In genomic region chr2:12755384-12755783, GRCh38 we compare ENCODE assay signal across 27 cellular contexts.
"Had no signal": no experiment of that assay in that cellular context is flagged by ENCODE, and none has a peak within 500 bp of the region (broad histone marks: within the 10 kb centered on the region; RNA-seq: fewer than 3 reads in every experiment).

No MANE protein-coding gene starts in this region.

- H3K4me3 Mint-ChIP-seq: immature natural killer cell; naive thymus-derived CD8-positive, alpha-beta T cell; nephron; neural crest cell; stimulated activated effector memory CD8-positive, alpha-beta T cell treated with anti-CD3 and anti-CD28 coated beads, Interleukin-12 subunit alpha, Interleukin-12 subunit beta, amount 100 ng/mL, for 72 hours; stimulated activated naive CD8-positive, alpha-beta T cell treated with anti-CD3 and anti-CD28 coated beads, Interleukin-15, Interleukin-2, amounts not matched to agents 100 ng/mL and 50 ng/mL, for 24 hours; type B pancreatic cell had no signal

- H3K4me1 ChIP-seq: pancreas, psoas muscle, right lobe of liver, tibial artery, uterus had no signal

- H3K27me3 Mint-ChIP-seq: type B pancreatic cell had no signal

- H3K27ac ChIP-seq: left lung, pancreas, right lobe of liver, suprapubic skin, thoracic aorta, tibial artery, uterus had no signal

- ATAC-seq: left colon; left lung; mucosa of descending colon; naive thymus-derived CD8-positive, alpha-beta T cell; pancreas; psoas muscle; stimulated activated effector memory CD8-positive, alpha-beta T cell treated with anti-CD3 and anti-CD28 coated beads, Interleukin-12 subunit alpha, Interleukin-12 subunit beta, amount 100 ng/mL, for 72 hours had no signal

- H3K4me1 Mint-ChIP-seq: immature natural killer cell, neural crest cell had no signal

- DNase-seq: head of caudate nucleus; hippocampal formation; immature natural killer cell; kidney; left colon; left lung; midbrain; mucosa of descending colon; naive thymus-derived CD8-positive, alpha-beta T cell; nucleus accumbens; pancreas; psoas muscle; right lobe of liver; stimulated activated CD4-positive, alpha-beta T cell treated with anti-CD3 and anti-CD28 coated beads, Interleukin-1b, Interleukin-23, amount 100 ng/mL, for 48 hours; stimulated activated CD4-positive, alpha-beta T cell treated with anti-CD3 and anti-CD28 coated beads, Interleukin-4, amount 100 ng/mL, for 24 hours; stimulated activated naive CD4-positive, alpha-beta T cell; tibial artery; uterus had no signal

- H3K4me2 ChIP-seq: smooth muscle cell had no signal

- H3K36me3 ChIP-seq: left lung, pancreas, right lobe of liver, suprapubic skin, thoracic aorta, tibial artery, uterus had no signal

- H3K9me3 Mint-ChIP-seq: immature natural killer cell; naive thymus-derived CD8-positive, alpha-beta T cell; nephron; neural crest cell; stimulated activated effector memory CD8-positive, alpha-beta T cell treated with anti-CD3 and anti-CD28 coated beads, Interleukin-12 subunit alpha, Interleukin-12 subunit beta, amount 100 ng/mL, for 72 hours; stimulated activated naive CD8-positive, alpha-beta T cell treated with anti-CD3 and anti-CD28 coated beads, Interleukin-15, Interleukin-2, amounts not matched to agents 100 ng/mL and 50 ng/mL, for 24 hours had no signal

- H3K4me3 ChIP-seq: left lung, lung, mucosa of descending colon, pancreas, psoas muscle, right lobe of liver, smooth muscle cell, suprapubic skin, thoracic aorta, tibial artery, uterus had no signal

- H3K9me3 ChIP-seq: left lung, mucosa of descending colon, pancreas, psoas muscle, right lobe of liver, suprapubic skin, thoracic aorta, tibial artery, uterus had no signal

- H3K36me3 Mint-ChIP-seq: naive thymus-derived CD8-positive, alpha-beta T cell; stimulated activated effector memory CD8-positive, alpha-beta T cell treated with anti-CD3 and anti-CD28 coated beads, Interleukin-12 subunit alpha, Interleukin-12 subunit beta, amount 100 ng/mL, for 72 hours; type B pancreatic cell had no signal

- H3K27me3 ChIP-seq: left lung, pancreas, right lobe of liver, suprapubic skin, tibial artery, uterus had no signal

- H3K27ac Mint-ChIP-seq: immature natural killer cell; naive thymus-derived CD8-positive, alpha-beta T cell; nephron; stimulated activated effector memory CD8-positive, alpha-beta T cell treated with anti-CD3 and anti-CD28 coated beads, Interleukin-12 subunit alpha, Interleukin-12 subunit beta, amount 100 ng/mL, for 72 hours; stimulated activated naive CD8-positive, alpha-beta T cell treated with anti-CD3 and anti-CD28 coated beads, Interleukin-15, Interleukin-2, amounts not matched to agents 100 ng/mL and 50 ng/mL, for 24 hours; type B pancreatic cell had no signal
